25 cellular contexts compared by ENCODE assay signal in the genomic region with DNA sequence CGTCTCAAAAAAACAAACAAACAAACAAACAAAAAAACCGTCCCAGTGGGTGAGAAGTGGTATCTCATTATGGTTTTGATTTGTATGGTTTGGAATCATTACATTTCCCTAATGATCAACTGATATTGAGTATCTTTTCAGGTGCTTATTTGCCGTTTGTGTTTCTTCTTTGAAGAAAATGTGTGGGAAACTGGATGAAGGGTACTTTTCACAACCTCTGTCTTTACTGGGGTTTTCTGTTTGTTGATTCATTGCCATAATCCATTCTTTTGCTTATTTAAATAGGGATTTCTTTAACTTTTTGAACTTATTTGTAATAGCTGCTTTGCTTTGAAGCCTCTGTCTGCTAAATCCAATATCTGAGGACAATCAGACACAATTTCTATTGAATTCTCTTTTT.
"Had no signal": no experiment of that assay in that cellular context is flagged by ENCODE, and none has a peak within 500 bp of the region (broad histone marks: within the 10 kb centered on the region; RNA-seq: fewer than 3 reads in every experiment).

No MANE protein-coding gene starts in this region.

- H2AFZ ChIP-seq: hepatocyte, neural progenitor cell had no signal

- H3K4me3 ChIP-seq: esophagus muscularis mucosa, gastroesophageal sphincter, hepatocyte, neural progenitor cell, right atrium auricular region, testis, transverse colon had no signal

- FAIRE-seq: kidney had no signal

- H3K27ac Mint-ChIP-seq: activated B cell treated with CpG ODN at 0.5 μM for 24 hours; activated CD4-positive, alpha-beta T cell treated with anti-CD3 and anti-CD28 coated beads for 36 hours; activated CD8-positive, alpha-beta memory T cell treated with anti-CD3 and anti-CD28 coated beads, Interleukin-2, amount 10 ng/mL, durations not matched to agents 7 days and 5 days; activated CD8-positive, alpha-beta T cell treated with anti-CD3 and anti-CD28 coated beads, Interleukin-2, amount 10 ng/mL, durations not matched to agents 7 days and 5 days; activated naive CD4-positive, alpha-beta T cell treated with anti-CD3 and anti-CD28 coated beads, Interleukin-2, amount 50 U/mL, for 24 hours; activated naive CD8-positive, alpha-beta T cell treated with anti-CD3 and anti-CD28 coated beads, Interleukin-2, amount 50 U/mL, for 24 hours; activated T-helper 2 cell treated with anti-CD3 and anti-CD28 coated beads, Interferon-gamma antibody, Interleukin-2, Interleukin-4, amounts not matched to agents 10 μg/mL and 5 μg/mL and 100 μg/mL, durations not matched to agents 14 hours and 24 hours and 36 hours; dendritic cell treated with granulocyte-macrophage colony-stimulating factor and Interleukin-4, amounts not matched to agents 40 ng/mL and 50 ng/mL, for 4 days; endodermal cell; memory B cell; natural killer cell; neural progenitor cell; T-helper 2 cell treated with Interferon-gamma antibody and Interleukin-4, amounts not matched to agents 5 μg/mL and 100 μg/mL, for 36 hours had no signal

- H3K79me2 ChIP-seq: hepatocyte had no signal

- H3K9ac ChIP-seq: neural progenitor cell had no signal

- H3K4me2 ChIP-seq: hepatocyte, neural progenitor cell had no signal

- H3K9me3 Mint-ChIP-seq: activated B cell treated with CpG ODN at 0.5 μM for 24 hours; activated naive CD4-positive, alpha-beta T cell treated with anti-CD3 and anti-CD28 coated beads, Interleukin-2, amount 50 U/mL, for 24 hours; activated naive CD8-positive, alpha-beta T cell treated with anti-CD3 and anti-CD28 coated beads, Interleukin-2, amount 50 U/mL, for 24 hours; activated T-helper 2 cell treated with anti-CD3 and anti-CD28 coated beads, Interferon-gamma antibody, Interleukin-2, Interleukin-4, amounts not matched to agents 10 μg/mL and 5 μg/mL and 100 μg/mL, durations not matched to agents 14 hours and 24 hours and 36 hours; central memory CD8-positive, alpha-beta T cell; dendritic cell treated with granulocyte-macrophage colony-stimulating factor and Interleukin-4, amounts not matched to agents 40 ng/mL and 50 ng/mL, for 4 days; memory B cell; natural killer cell; neural progenitor cell; T-helper 2 cell treated with Interferon-gamma antibody and Interleukin-4, amounts not matched to agents 5 μg/mL and 100 μg/mL, for 36 hours had no signal

- H3K4me1 ChIP-seq: gastroesophageal sphincter, neural progenitor cell, testis had no signal

- H3K36me3 Mint-ChIP-seq: activated CD8-positive, alpha-beta memory T cell treated with anti-CD3 and anti-CD28 coated beads, Interleukin-2, amount 10 ng/mL, durations not matched to agents 7 days and 5 days; activated naive CD4-positive, alpha-beta T cell treated with anti-CD3 and anti-CD28 coated beads, Interleukin-2, amount 50 U/mL, for 24 hours; memory B cell; natural killer cell; neural progenitor cell had no signal

- H3K27me3 Mint-ChIP-seq: activated B cell treated with CpG ODN at 0.5 μM for 24 hours; activated naive CD4-positive, alpha-beta T cell treated with anti-CD3 and anti-CD28 coated beads, Interleukin-2, amount 50 U/mL, for 24 hours; central memory CD8-positive, alpha-beta T cell; dendritic cell treated with granulocyte-macrophage colony-stimulating factor and Interleukin-4, amounts not matched to agents 40 ng/mL and 50 ng/mL, for 4 days; memory B cell had no signal

- DNase-seq: activated B cell treated with CpG ODN at 0.5 μM for 24 hours; activated CD4-positive, alpha-beta T cell treated with anti-CD3 and anti-CD28 coated beads for 36 hours; activated CD8-positive, alpha-beta memory T cell treated with anti-CD3 and anti-CD28 coated beads, Interleukin-2, amount 10 ng/mL, durations not matched to agents 7 days and 5 days; activated CD8-positive, alpha-beta T cell treated with anti-CD3 and anti-CD28 coated beads, Interleukin-2, amount 10 ng/mL, durations not matched to agents 7 days and 5 days; activated naive CD8-positive, alpha-beta T cell treated with anti-CD3 and anti-CD28 coated beads, Interleukin-2, amount 50 U/mL, for 24 hours; activated T-cell treated with anti-CD3 and anti-CD28 coated beads, Interleukin-2, amount 50 U/mL, for 48 hours; endodermal cell; kidney; natural killer cell; stimulated activated CD4-positive, alpha-beta T cell treated with anti-CD3 and anti-CD28 coated beads, Interleukin-2, amount 100 ng/mL, for 48 hours; stimulated activated naive CD4-positive, alpha-beta T cell treated with Interleukin-2 at 50 U/mL for 16 hours; T-helper 1 cell; testis; transverse colon had no signal

- H3K9me3 ChIP-seq: esophagus muscularis mucosa, right atrium auricular region, testis, transverse colon had no signal

- H3K4me1 Mint-ChIP-seq: central memory CD8-positive, alpha-beta T cell; natural killer cell; neural progenitor cell had no signal

- H3K27me3 ChIP-seq: esophagus muscularis mucosa, gastroesophageal sphincter, hepatocyte, neural progenitor cell, right atrium auricular region, testis had no signal

- H3K27ac ChIP-seq: esophagus muscularis mucosa, gastroesophageal sphincter, hepatocyte, neural progenitor cell, right atrium auricular region, testis, transverse colon had no signal

- H3K36me3 ChIP-seq: esophagus muscularis mucosa, gastroesophageal sphincter, neural progenitor cell, right atrium auricular region, transverse colon had no signal

- H3K4me3 Mint-ChIP-seq: activated B cell treated with CpG ODN at 0.5 μM for 24 hours; activated CD4-positive, alpha-beta T cell treated with anti-CD3 and anti-CD28 coated beads for 36 hours; activated CD8-positive, alpha-beta memory T cell treated with anti-CD3 and anti-CD28 coated beads, Interleukin-2, amount 10 ng/mL, durations not matched to agents 7 days and 5 days; activated CD8-positive, alpha-beta T cell treated with anti-CD3 and anti-CD28 coated beads, Interleukin-2, amount 10 ng/mL, durations not matched to agents 7 days and 5 days; activated naive CD4-positive, alpha-beta T cell treated with anti-CD3 and anti-CD28 coated beads, Interleukin-2, amount 50 U/mL, for 24 hours; activated naive CD8-positive, alpha-beta T cell treated with anti-CD3 and anti-CD28 coated beads, Interleukin-2, amount 50 U/mL, for 24 hours; central memory CD8-positive, alpha-beta T cell; dendritic cell treated with granulocyte-macrophage colony-stimulating factor and Interleukin-4, amounts not matched to agents 40 ng/mL and 50 ng/mL, for 4 days; endodermal cell; memory B cell; natural killer cell; neural progenitor cell; T-helper 2 cell treated with Interferon-gamma antibody and Interleukin-4, amounts not matched to agents 5 μg/mL and 100 μg/mL, for 36 hours had no signal

- ATAC-seq: activated CD4-positive, alpha-beta T cell treated with anti-CD3 and anti-CD28 coated beads for 36 hours; activated CD8-positive, alpha-beta memory T cell treated with anti-CD3 and anti-CD28 coated beads, Interleukin-2, amount 10 ng/mL, durations not matched to agents 7 days and 5 days; activated CD8-positive, alpha-beta T cell treated with anti-CD3 and anti-CD28 coated beads, Interleukin-2, amount 10 ng/mL, durations not matched to agents 7 days and 5 days; activated naive CD8-positive, alpha-beta T cell treated with anti-CD3 and anti-CD28 coated beads, Interleukin-2, amount 50 U/mL, for 24 hours; gastroesophageal sphincter; natural killer cell had no signal
